1 cellular context compared by ENCODE assay signal in genomic region chr18:51069885-51070284, GRCh38.
TF ChIP-seq lines count a peak whose summit lies in the region.

No MANE protein-coding gene starts in this region.

TF ChIP-seq in GM23338, 12 proteins besides CTCF, POLR2A, EP300 and RAD21:
- TF ChIP-seq ZNF462 (CRISPR knock-in tag; IDR thresholded peaks at IDR 0.05) (no peak), STAT1 (IDR thresholded peaks at IDR 0.05; ENCODE audit: unreplicated experiment) (no peak), CREB1 (CRISPR knock-in tag; IDR thresholded peaks at IDR 0.05; ENCODE audit: low read depth) (no peak), NANOG (IDR thresholded peaks at IDR 0.05; ENCODE audit: borderline replicate concordance) (no peak), ZNF114 (CRISPR knock-in tag; IDR thresholded peaks at IDR 0.05) (no peak), POLR2AphosphoS5 (IDR thresholded peaks at IDR 0.05; ENCODE audit: low read depth) (no peak), REST (IDR thresholded peaks at IDR 0.05; ENCODE audit: unreplicated experiment) (no peak), JUNB (IDR thresholded peaks at IDR 0.05; ENCODE audit: unreplicated experiment) (no peak), EZH2 (IDR thresholded peaks at IDR 0.05; ENCODE audit: low read depth, unreplicated experiment) (no peak), EZH2phosphoT487 (IDR thresholded peaks at IDR 0.05; ENCODE audit: unreplicated experiment) (no peak), ZNF331 (CRISPR knock-in tag; IDR thresholded peaks at IDR 0.05; ENCODE audit: low read depth) (no peak), ETS1 (IDR thresholded peaks at IDR 0.05) (no peak)
